Comparison of ENCODE assay signal across 7 cellular contexts in genomic region chr4:124828382-124828781, GRCh38.
"Had no signal": no experiment of that assay in that cellular context is flagged by ENCODE, and none has a peak within 500 bp of the region (broad histone marks: within the 10 kb centered on the region; RNA-seq: fewer than 3 reads in every experiment).

No MANE protein-coding gene starts in this region.

- H3K36me3 Mint-ChIP-seq: IgD-negative memory B cell had no signal

- H3K4me3 ChIP-seq: K562 had no signal

- H3K27me3 Mint-ChIP-seq: IgD-negative memory B cell had no signal

- H3K4me3 Mint-ChIP-seq: IgD-negative memory B cell had no signal

- ATAC-seq: HepG2, K562 had no signal

- DNase-seq: IMR-90, KBM-7, KG1 had no signal

- H3K4me1 Mint-ChIP-seq: IgD-negative memory B cell had no signal

- H3K27ac Mint-ChIP-seq: IgD-negative memory B cell had no signal

- H3K27ac ChIP-seq: HL-60 had no signal
